Comparison of ENCODE assay signal across 1 cellular context in the genomic region with DNA sequence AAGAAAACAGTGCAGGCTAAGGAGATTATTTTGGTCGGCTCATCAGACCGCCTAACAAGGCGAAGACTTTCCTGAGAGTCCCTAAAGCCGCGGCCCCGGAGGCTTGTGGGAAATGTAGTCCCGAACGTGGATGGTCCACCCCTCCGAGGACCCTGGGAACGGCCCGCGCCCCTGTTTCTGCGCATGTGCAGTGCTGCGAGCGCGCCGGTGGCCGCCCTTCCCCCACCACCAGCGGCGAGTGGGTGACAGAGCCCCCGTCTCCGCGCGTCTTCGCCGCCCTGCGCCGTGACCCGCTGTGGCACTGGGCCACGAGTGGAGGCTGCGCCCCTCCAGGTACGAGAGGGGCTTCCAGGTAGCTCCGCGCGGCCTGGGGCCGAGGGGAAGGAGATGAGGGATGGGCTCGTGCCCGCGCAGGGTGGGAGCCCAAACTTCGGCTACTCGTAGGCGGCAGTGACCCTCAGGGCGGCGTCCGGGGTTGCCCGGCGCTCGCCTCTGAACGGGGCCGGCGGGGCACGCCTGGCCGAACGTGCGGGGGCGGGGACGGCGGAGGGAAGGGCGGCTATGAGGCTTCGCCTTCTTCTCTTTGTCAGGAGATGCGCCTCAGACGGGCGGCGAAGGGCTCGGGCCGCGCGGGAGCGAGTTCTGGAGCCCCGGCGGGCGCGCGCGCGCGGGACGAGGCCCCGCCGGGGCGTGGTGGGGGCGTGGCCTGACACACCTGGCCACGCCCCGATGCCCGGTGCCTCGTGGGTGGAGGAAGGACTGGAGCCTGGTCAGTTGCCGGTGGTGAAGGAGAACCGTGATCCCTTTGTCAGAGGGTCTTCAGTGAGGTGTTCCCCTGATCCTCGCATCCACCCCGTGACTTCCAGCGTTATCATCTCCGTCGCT.
TF ChIP-seq lines count a peak whose summit lies in the region.

A gene (plus strand): TSS at position 214 of the 885 bp plus-strand sequence. CDS start 4,428 bp downstream, outside the sequence.

TF ChIP-seq in K562, 482 proteins besides CTCF, POLR2A, EP300 and RAD21 (continued from another document):
- TF ChIP-seq, protein P1, sequence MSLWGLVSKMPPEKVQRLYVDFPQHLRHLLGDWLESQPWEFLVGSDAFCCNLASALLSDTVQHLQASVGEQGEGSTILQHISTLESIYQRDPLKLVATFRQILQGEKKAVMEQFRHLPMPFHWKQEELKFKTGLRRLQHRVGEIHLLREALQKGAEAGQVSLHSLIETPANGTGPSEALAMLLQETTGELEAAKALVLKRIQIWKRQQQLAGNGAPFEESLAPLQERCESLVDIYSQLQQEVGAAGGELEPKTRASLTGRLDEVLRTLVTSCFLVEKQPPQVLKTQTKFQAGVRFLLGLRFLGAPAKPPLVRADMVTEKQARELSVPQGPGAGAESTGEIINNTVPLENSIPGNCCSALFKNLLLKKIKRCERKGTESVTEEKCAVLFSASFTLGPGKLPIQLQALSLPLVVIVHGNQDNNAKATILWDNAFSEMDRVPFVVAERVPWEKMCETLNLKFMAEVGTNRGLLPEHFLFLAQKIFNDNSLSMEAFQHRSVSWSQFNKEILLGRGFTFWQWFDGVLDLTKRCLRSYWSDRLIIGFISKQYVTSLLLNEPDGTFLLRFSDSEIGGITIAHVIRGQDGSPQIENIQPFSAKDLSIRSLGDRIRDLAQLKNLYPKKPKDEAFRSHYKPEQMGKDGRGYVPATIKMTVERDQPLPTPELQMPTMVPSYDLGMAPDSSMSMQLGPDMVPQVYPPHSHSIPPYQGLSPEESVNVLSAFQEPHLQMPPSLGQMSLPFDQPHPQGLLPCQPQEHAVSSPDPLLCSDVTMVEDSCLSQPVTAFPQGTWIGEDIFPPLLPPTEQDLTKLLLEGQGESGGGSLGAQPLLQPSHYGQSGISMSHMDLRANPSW (CRISPR knock-in tag; IDR thresholded peaks at IDR 0.05), result 0 out of 2 replicates have a peak, but pooled peaks have one; percentile 52
- TF ChIP-seq TCFL5 (CRISPR knock-in tag; conservative IDR thresholded peaks at IDR 0.05), result 0 out of 2 replicates have a peak, but pooled peaks have one; percentile 3
- TF ChIP-seq PHF8 (IDR thresholded peaks at IDR 0.05; ENCODE audit: borderline replicate concordance, low read length), result peak; percentile 83; the same call in 1 of the 2 replicates
- peak; percentile 78 for TF ChIP-seq CCNT2 (IDR thresholded peaks at IDR 0.05; ENCODE audit: borderline replicate concordance, extremely low read depth, insufficient read length, low read depth, low read length)
- TF ChIP-seq RB1 (IDR thresholded peaks at IDR 0.05; ENCODE audit: low read depth), result peak; percentile 96
- TF ChIP-seq, protein P2, sequence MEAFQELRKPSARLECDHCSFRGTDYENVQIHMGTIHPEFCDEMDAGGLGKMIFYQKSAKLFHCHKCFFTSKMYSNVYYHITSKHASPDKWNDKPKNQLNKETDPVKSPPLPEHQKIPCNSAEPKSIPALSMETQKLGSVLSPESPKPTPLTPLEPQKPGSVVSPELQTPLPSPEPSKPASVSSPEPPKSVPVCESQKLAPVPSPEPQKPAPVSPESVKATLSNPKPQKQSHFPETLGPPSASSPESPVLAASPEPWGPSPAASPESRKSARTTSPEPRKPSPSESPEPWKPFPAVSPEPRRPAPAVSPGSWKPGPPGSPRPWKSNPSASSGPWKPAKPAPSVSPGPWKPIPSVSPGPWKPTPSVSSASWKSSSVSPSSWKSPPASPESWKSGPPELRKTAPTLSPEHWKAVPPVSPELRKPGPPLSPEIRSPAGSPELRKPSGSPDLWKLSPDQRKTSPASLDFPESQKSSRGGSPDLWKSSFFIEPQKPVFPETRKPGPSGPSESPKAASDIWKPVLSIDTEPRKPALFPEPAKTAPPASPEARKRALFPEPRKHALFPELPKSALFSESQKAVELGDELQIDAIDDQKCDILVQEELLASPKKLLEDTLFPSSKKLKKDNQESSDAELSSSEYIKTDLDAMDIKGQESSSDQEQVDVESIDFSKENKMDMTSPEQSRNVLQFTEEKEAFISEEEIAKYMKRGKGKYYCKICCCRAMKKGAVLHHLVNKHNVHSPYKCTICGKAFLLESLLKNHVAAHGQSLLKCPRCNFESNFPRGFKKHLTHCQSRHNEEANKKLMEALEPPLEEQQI (IDR thresholded peaks at IDR 0.05), result peak; percentile 30; the same call in 1 of the 2 replicates
- no peak for TF ChIP-seq DIDO1 (tag; IDR thresholded peaks at IDR 0.05; ENCODE audit: low read depth)
- TF ChIP-seq ZBTB17 (CRISPR knock-in tag; IDR thresholded peaks at IDR 0.05), result 0 out of 2 replicates have a peak, but pooled peaks have one; percentile 9
- TF ChIP-seq ZNF224 (CRISPR knock-in tag; IDR thresholded peaks at IDR 0.05), result no peak
- TF ChIP-seq SIN3A (IDR thresholded peaks at IDR 0.05; ENCODE audit: borderline replicate concordance in 2 of 2, control insufficient read depth in 1 of 2, low read depth in 2 of 2, low read length in 2 of 2), result peak in 1 of 2 experiments; percentile 29; a peak in 2 of 4 replicates
- TF ChIP-seq, protein P3, sequence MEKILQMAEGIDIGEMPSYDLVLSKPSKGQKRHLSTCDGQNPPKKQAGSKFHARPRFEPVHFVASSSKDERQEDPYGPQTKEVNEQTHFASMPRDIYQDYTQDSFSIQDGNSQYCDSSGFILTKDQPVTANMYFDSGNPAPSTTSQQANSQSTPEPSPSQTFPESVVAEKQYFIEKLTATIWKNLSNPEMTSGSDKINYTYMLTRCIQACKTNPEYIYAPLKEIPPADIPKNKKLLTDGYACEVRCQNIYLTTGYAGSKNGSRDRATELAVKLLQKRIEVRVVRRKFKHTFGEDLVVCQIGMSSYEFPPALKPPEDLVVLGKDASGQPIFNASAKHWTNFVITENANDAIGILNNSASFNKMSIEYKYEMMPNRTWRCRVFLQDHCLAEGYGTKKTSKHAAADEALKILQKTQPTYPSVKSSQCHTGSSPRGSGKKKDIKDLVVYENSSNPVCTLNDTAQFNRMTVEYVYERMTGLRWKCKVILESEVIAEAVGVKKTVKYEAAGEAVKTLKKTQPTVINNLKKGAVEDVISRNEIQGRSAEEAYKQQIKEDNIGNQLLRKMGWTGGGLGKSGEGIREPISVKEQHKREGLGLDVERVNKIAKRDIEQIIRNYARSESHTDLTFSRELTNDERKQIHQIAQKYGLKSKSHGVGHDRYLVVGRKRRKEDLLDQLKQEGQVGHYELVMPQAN (IDR thresholded peaks at IDR 0.05; ENCODE audit: borderline replicate concordance), result peak; percentile 24; the same call in 1 of the 2 replicates
- peak; percentile 19 for TF ChIP-seq HNRNPLL (IDR thresholded peaks at IDR 0.05; ENCODE audit: low read depth, low read length, poor library complexity, severe bottlenecking)
- peak; percentile 82; the same call in 1 of the 2 replicates for TF ChIP-seq MTA3 (IDR thresholded peaks at IDR 0.05; ENCODE audit: borderline replicate concordance)
- no peak for TF ChIP-seq PCBP2 (IDR thresholded peaks at IDR 0.05; ENCODE audit: low read depth, low read length, poor library complexity, severe bottlenecking)
- peak; percentile 71; the same call in 1 of the 2 replicates for TF ChIP-seq PHF21A (IDR thresholded peaks at IDR 0.05; ENCODE audit: borderline replicate concordance, low read depth)
- TF ChIP-seq SUPT5H (IDR thresholded peaks at IDR 0.05), result peak; percentile 84
- TF ChIP-seq MYC (IDR thresholded peaks at IDR 0.05; ENCODE audit: low read depth, low read length), result peak; percentile 31; the same call in 1 of the 2 replicates
- no peak for TF ChIP-seq MYC (CRISPR knock-in tag; IDR thresholded peaks at IDR 0.05; ENCODE audit: borderline replicate concordance, low read depth)
- TF ChIP-seq RBBP5 (IDR thresholded peaks at IDR 0.05; ENCODE audit: borderline replicate concordance, insufficient read depth, low read length, poor library complexity, severe bottlenecking), result peak; percentile 84
- TF ChIP-seq POLR2B (IDR thresholded peaks at IDR 0.05; ENCODE audit: low read depth, partially characterized antibody), result peak; percentile 76
- peak in 1 of 2 experiments; percentile 88; a peak in 2 of 4 replicates for TF ChIP-seq HDAC1 (IDR thresholded peaks at IDR 0.05)
- TF ChIP-seq SMARCA4 (IDR thresholded peaks at IDR 0.05), result no peak
- peak; percentile 41 for TF ChIP-seq U2AF1 (optimal IDR thresholded peaks at IDR 0.05; ENCODE audit: low read depth, low read length)
- TF ChIP-seq ZNF175 (CRISPR knock-in tag; IDR thresholded peaks at IDR 0.05; ENCODE audit: low read depth), result no peak
- 0 out of 2 replicates have a peak, but pooled peaks have one; percentile 19 for TF ChIP-seq CREB1 (IDR thresholded peaks at IDR 0.05)
- TF ChIP-seq CREB1 (CRISPR knock-in tag; IDR thresholded peaks at IDR 0.05), result peak; percentile 72; the same call in 1 of the 2 replicates
- peak; percentile 86; the same call in 1 of the 2 replicates for TF ChIP-seq GATAD2A (IDR thresholded peaks at IDR 0.05)
- no peak for TF ChIP-seq ATF1 (CRISPR knock-in tag; IDR thresholded peaks at IDR 0.05)
- peak; percentile 75 for TF ChIP-seq ATF1 (tag; IDR thresholded peaks at IDR 0.05)
- peak; percentile 75 for TF ChIP-seq CHD2 (IDR thresholded peaks at IDR 0.05; ENCODE audit: low read depth, low read length)
TF ChIP-seq in K562: peak in this region for 119.
